ENCODE assay signal across 1 cellular context in genomic region chr1:143947749-143948148, GRCh38. TPM values are rescaled to one million over a fixed set of nuclear protein-coding genes. Genes with fewer than 3 reads are reported as not detected.
"Had no signal": no experiment of that assay in that cellular context is flagged by ENCODE, and none has a peak within 500 bp of the region (broad histone marks: within the 10 kb centered on the region; RNA-seq: fewer than 3 reads in every experiment).

No MANE protein-coding gene starts in this region.

RNA-seq across cellular contexts. Expression of gene FAM72C, which starts 24.0 kb away (rescaled TPM):
- total RNA-seq: Right ventricle myocardium superior had no signal
